Comparison of ENCODE assay signal across 13 cellular contexts in genomic region chr9:41110913-41111312, GRCh38. TPM values are rescaled to one million over a fixed set of nuclear protein-coding genes. Genes with fewer than 3 reads are reported as not detected.
"Had no signal": no experiment of that assay in that cellular context is flagged by ENCODE, and none has a peak within 500 bp of the region (broad histone marks: within the 10 kb centered on the region; RNA-seq: fewer than 3 reads in every experiment).

No MANE protein-coding gene starts in this region.

RNA-seq across cellular contexts. Expression of gene FOXD4L6, which starts 17.6 kb away (rescaled TPM):
- total RNA-seq: activated CD4-positive, alpha-beta memory T cell treated with anti-CD3 and anti-CD28 coated beads, Interleukin-2, amount 10 ng/mL, durations not matched to agents 7 days and 5 days; activated T-helper 2 cell treated with anti-CD3 and anti-CD28 coated beads, Interferon-gamma antibody, Interleukin-2, Interleukin-4, amounts not matched to agents 10 μg/mL and 5 μg/mL and 100 μg/mL, durations not matched to agents 14 hours and 24 hours and 36 hours; aorta; esophagus mucosa; gastroesophageal sphincter; heart left ventricle; left ventricle myocardium superior; mononuclear cell; osteocyte; psoas muscle; right cardiac atrium; skeletal muscle tissue; testis had no signal
- polyA plus RNA-seq: aorta, heart left ventricle, right cardiac atrium had no signal
